11 cellular contexts compared by ENCODE assay signal in the genomic region with DNA sequence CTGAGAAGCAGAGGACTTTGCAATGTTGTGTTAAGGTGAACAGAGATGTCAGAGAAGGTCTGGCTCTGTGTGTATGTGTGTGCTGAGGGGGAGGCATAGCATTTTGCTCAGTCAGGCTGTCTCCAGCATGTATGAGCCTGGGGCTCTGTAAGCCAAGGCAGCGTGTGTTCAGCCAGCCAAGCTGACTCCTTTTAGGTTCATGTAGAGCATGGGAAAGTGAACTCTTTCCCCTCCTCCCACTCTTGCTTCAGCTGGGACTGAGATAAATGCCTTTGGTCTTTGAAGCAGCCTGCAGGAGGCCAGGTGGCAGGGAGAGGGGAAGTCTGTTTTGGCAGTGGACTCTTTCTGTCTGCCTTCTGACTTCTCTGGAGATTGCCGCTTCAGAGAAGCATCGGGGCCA. TPM values are rescaled to one million over a fixed set of nuclear protein-coding genes. Genes with fewer than 3 reads are reported as not detected.
DNase-seq lines count a peak whose midpoint lies in the region; ATAC-seq and TF ChIP-seq lines count a peak whose summit lies in the region.
"Had no signal": no experiment of that assay in that cellular context is flagged by ENCODE, and none has a peak within 500 bp of the region (broad histone marks: within the 10 kb centered on the region; RNA-seq: fewer than 3 reads in every experiment).

No MANE protein-coding gene starts in this region.

- peaks cover 70% of the 10 kb centered on the region for H3K4me1 Mint-ChIP-seq in nephron progenitor cell

- no TSS peak for BruUV-seq in OCI-LY7 (replicated peaks; lab: Mats Ljungman, UMichigan)

- no peak overlapping the region for H3K27ac ChIP-seq in OCI-LY7 (ENCODE audit: low read depth, low read length, poor library complexity, severe bottlenecking)

- H3K4me1 ChIP-seq in OCI-LY7 (ENCODE audit: insufficient read depth, low read length, poor library complexity, severe bottlenecking): peaks cover 35% of the 10 kb centered on the region

- in situ Hi-C loops in G401 (cut with HindIII; ENCODE audit: low sequenced_read_pairs): no loop called here

- peak overlapping the region; percentile 87 for H3K27ac Mint-ChIP-seq in nephron progenitor cell

- H3K4me2 ChIP-seq in OCI-LY7 (ENCODE audit: low read length): peak overlapping the region; percentile 45

- TF ChIP-seq CTCF in OCI-LY7 (conservative IDR thresholded peaks at IDR 0.05; ENCODE audit: low read length) (no peak), nephron progenitor cell (IDR thresholded peaks at IDR 0.05) (no peak)

- H3K4me3 Mint-ChIP-seq in nephron progenitor cell: peak overlapping the region; percentile 95

- no peak overlapping the region for H2AFZ ChIP-seq in OCI-LY7 (ENCODE audit: low read length)

- H4K20me1 ChIP-seq in OCI-LY7 (ENCODE audit: insufficient read depth, low read length): peaks cover 9% of the 10 kb centered on the region

- peaks cover 45% of the 10 kb centered on the region for H3K36me3 ChIP-seq in OCI-LY7 (ENCODE audit: insufficient read depth, low read length)

- intact Hi-C loops in OCI-LY7 (cut with micrococcal nuclease; ENCODE audit: unreplicated experiment): loop anchor here (10.0 kb wide), 1 partner anchor 603 kb away; no protein-coding TSS in a partner anchor

- POLR2A ChIA-PET in OCI-LY7 (lab: Charles Lee): interaction anchor here (0.7 kb wide), 1 partner anchor 40 kb away, joined by 5 read pairs; no protein-coding TSS in a partner anchor

- H3K9me3 Mint-ChIP-seq in nephron progenitor cell: no peaks in the 10 kb centered on the region

- peaks cover 2% of the 10 kb centered on the region for H3K27me3 Mint-ChIP-seq in nephron progenitor cell (ENCODE audit: low read depth, poor library complexity)

- no peaks in the 10 kb centered on the region for H3K9me2 ChIP-seq in OCI-LY7 (ENCODE audit: insufficient read depth, low read length)

- CTCF ChIA-PET in OCI-LY7 (lab: Charles Lee; ENCODE audit: unreplicated experiment): no interaction called here

- H3K4me3 ChIP-seq in OCI-LY7 (ENCODE audit: low read depth, low read length, poor library complexity, severe bottlenecking): peak overlapping the region; percentile 14

- peak; percentile 71 for DNase-seq in G401 (ENCODE audit: low spot score)
- no peak for DNase-seq in OCI-LY7 (ENCODE audit: low spot score)
- peak; percentile 24 for DNase-seq in fibroblast of gingiva (ENCODE audit: low read depth)
- DNase-seq in nephron progenitor cell: peak; percentile 37
- DNase-seq in RPMI8226: no peak
- DNase-seq: activated CD4-positive, alpha-beta T cell treated with anti-CD3 and anti-CD28 coated beads for 1 hour; DMS79; NCI-H510A had no signal

- H3K9me3 ChIP-seq in OCI-LY7 (ENCODE audit: low read length): no peaks in the 10 kb centered on the region

- peaks cover 17% of the 10 kb centered on the region for H3K36me3 Mint-ChIP-seq in nephron progenitor cell (ENCODE audit: low read depth)

- ATAC-seq in HG02642 (IDR thresholded peaks at IDR 0.05; ENCODE audit: poor library complexity, unreplicated experiment) (no peak), HG02678 (IDR thresholded peaks at IDR 0.05; ENCODE audit: unreplicated experiment) (no peak), GM21529 (IDR thresholded peaks at IDR 0.05; ENCODE audit: unreplicated experiment) (no peak)

- H3K79me2 ChIP-seq in OCI-LY7 (ENCODE audit: insufficient read depth, low read depth, low read length): peaks cover 53% of the 10 kb centered on the region

RNA-seq across cellular contexts. Expression of gene SFXN2, which starts 3.8 kb away (rescaled TPM):
- total RNA-seq in G401 (2014; rRNA removed; shearing (Covaris generic)): 17.0 and 25.7 TPM in 2 replicates
- 26.9 and 38.1 TPM in 2 replicates for total RNA-seq in OCI-LY7 (2014; rRNA removed; shearing (Covaris generic))
- total RNA-seq in OCI-LY7 (2022): 43.0 and 45.1 TPM in 2 replicates

RNA-seq across cellular contexts. Expression of gene ARL3, which starts 4.0 kb away (rescaled TPM):
- 10.4 and 10.5 TPM in 2 replicates for total RNA-seq in G401 (2014; rRNA removed; shearing (Covaris generic))
- total RNA-seq in OCI-LY7 (2014; rRNA removed; shearing (Covaris generic)): 7.3 and 8.1 TPM in 2 replicates
- total RNA-seq in OCI-LY7 (2022): 11.7 and 12.5 TPM in 2 replicates

RNA-seq across cellular contexts. Expression of gene WBP1L, which starts 25.5 kb away (rescaled TPM):
- total RNA-seq in G401 (2014; rRNA removed; shearing (Covaris generic)): 13.6 and 16.6 TPM in 2 replicates
- total RNA-seq in OCI-LY7 (2014; rRNA removed; shearing (Covaris generic)): 12.5 and 17.6 TPM in 2 replicates
- total RNA-seq in OCI-LY7 (2022): 22.3 and 24.4 TPM in 2 replicates

Comparison
In these comparisons a context has a peak if more than half of its experiments do, and no peak if none do; other contexts are left out.
1. DNase-seq: peak in G401 (single experiment), fibroblast of gingiva (single experiment) and nephron progenitor cell (single experiment); none in OCI-LY7 (single experiment) and RPMI8226 (single experiment).